In the genomic region with DNA sequence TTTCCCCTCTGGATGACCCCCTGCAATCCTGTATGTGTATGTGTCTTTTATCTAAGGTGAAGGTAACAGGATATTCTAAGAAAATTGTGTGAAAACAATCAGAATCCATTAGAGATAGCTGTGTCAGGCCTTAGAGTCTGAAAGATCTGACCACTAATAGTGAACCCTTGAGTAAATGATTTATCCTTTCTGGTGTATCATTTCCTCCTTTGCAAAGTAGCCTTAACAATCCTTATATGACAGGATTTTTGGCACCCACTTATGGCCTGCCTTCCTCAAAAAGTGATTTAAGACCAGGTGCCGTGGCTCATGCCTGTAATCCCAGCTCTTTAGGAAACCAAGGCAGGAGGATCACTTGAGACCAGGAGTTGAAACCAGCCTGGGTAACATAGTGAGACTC, we compare ENCODE assay signal across 17 cellular contexts.
A peak's percentile ranks its signal among the peaks of the same experiment; 100 is the strongest.
DNase-seq lines count a peak whose midpoint lies in the region; ATAC-seq and TF ChIP-seq lines count a peak whose summit lies in the region.
"Had no signal": no experiment of that assay in that cellular context is flagged by ENCODE, and none has a peak within 500 bp of the region (broad histone marks: within the 10 kb centered on the region; RNA-seq: fewer than 3 reads in every experiment).

No MANE protein-coding gene starts in this region.

- TF ChIP-seq EP300 in neural cell (conservative IDR thresholded peaks at IDR 0.05; ENCODE audit: poor library complexity, severe bottlenecking): no peak

- peak overlapping the region; percentile 29 for H3K27ac ChIP-seq in neural cell (ENCODE audit: low read length)
- H3K27ac ChIP-seq: cardiac muscle cell, psoas muscle, thoracic aorta had no signal

- DNase-seq in NCI-H1105 treated with DMSO at 0.1 percent for 48 hours (lab: John Stamatoyannopoulos, UW): no peak
- no peak for DNase-seq in T-helper 1 cell
- DNase-seq in activated CD4-positive, alpha-beta memory T cell treated with anti-CD3 and anti-CD28 coated beads for 36 hours: no peak
- DNase-seq: activated CD8-positive, alpha-beta T cell treated with anti-CD3 and anti-CD28 coated beads, Interleukin-2, amount 10 ng/mL, durations not matched to agents 7 days and 5 days; glutamatergic neuron; NCI-H146; NK-92 treated with Interleukin-12 subunit alpha and Interleukin-12 subunit beta, amount 100 ng/mL, for 24 hours; psoas muscle; SW 1271 had no signal

- CTCF ChIA-PET in activated CD4-positive, alpha-beta memory T cell treated with anti-CD3 and anti-CD28 coated beads for 36 hours (lab: Charles Lee): interaction anchor here (1.7 kb wide), 1 partner anchor 12 kb away, joined by 5 read pairs; no protein-coding TSS in a partner anchor

- no peaks in the 10 kb centered on the region for H3K27me3 ChIP-seq in neural cell (ENCODE audit: insufficient read depth, low read depth, low read length)
- H3K27me3 ChIP-seq: cardiac muscle cell had no signal

- H2AFZ ChIP-seq in neural cell (ENCODE audit: low read depth, low read length): no peak overlapping the region

- H3K79me2 ChIP-seq in neural cell (replicated peaks; ENCODE audit: insufficient read depth, low read length): peaks cover 16% of the 10 kb centered on the region

- no peak for TF ChIP-seq RAD21 in neural cell (conservative IDR thresholded peaks at IDR 0.05)

- no peaks in the 10 kb centered on the region for H3K4me1 Mint-ChIP-seq in activated CD4-positive, alpha-beta memory T cell treated with anti-CD3 and anti-CD28 coated beads for 36 hours (ENCODE audit: low read depth)

- no peaks in the 10 kb centered on the region for H3K36me3 Mint-ChIP-seq in activated CD4-positive, alpha-beta memory T cell treated with anti-CD3 and anti-CD28 coated beads for 36 hours
- H3K36me3 Mint-ChIP-seq: natural killer cell treated with Interleukin-12 subunit alpha and Interleukin-12 subunit beta and Interleukin-15 and Interleukin-18, amount 100 ng/mL, for 72 hours had no signal

- no peak overlapping the region for H3K4me3 ChIP-seq in neural cell (ENCODE audit: low read length)
- H3K4me3 ChIP-seq: cardiac muscle cell, psoas muscle, thoracic aorta had no signal

- POLR2A ChIA-PET in activated CD4-positive, alpha-beta memory T cell treated with anti-CD3 and anti-CD28 coated beads for 36 hours (lab: Charles Lee): no interaction called here

- H3K9ac ChIP-seq in neural cell (ENCODE audit: low read length): no peak overlapping the region

- no peak for TF ChIP-seq CTCF in neural cell (IDR thresholded peaks at IDR 0.05; ENCODE audit: poor library complexity, severe bottlenecking)

- no peaks in the 10 kb centered on the region for H4K20me1 ChIP-seq in neural cell (ENCODE audit: insufficient read depth)

- ATAC-seq in GM18907 (IDR thresholded peaks at IDR 0.05; ENCODE audit: unreplicated experiment) (peak; percentile 80), HG02588 (IDR thresholded peaks at IDR 0.05; ENCODE audit: unreplicated experiment) (peak; percentile 53), HG03460 (IDR thresholded peaks at IDR 0.05; ENCODE audit: unreplicated experiment) (peak; percentile 87)
- ATAC-seq: activated CD8-positive, alpha-beta T cell treated with anti-CD3 and anti-CD28 coated beads, Interleukin-2, amount 10 ng/mL, durations not matched to agents 7 days and 5 days; esophagus mucosa; natural killer cell treated with Interleukin-12 subunit alpha and Interleukin-12 subunit beta and Interleukin-15 and Interleukin-18, amount 100 ng/mL, for 72 hours; psoas muscle had no signal

- H3K9me3 Mint-ChIP-seq in activated CD4-positive, alpha-beta memory T cell treated with anti-CD3 and anti-CD28 coated beads for 36 hours: no peaks in the 10 kb centered on the region
- H3K9me3 Mint-ChIP-seq: natural killer cell treated with Interleukin-12 subunit alpha and Interleukin-12 subunit beta and Interleukin-15 and Interleukin-18, amount 100 ng/mL, for 72 hours had no signal

- H3K36me3 ChIP-seq in neural cell (ENCODE audit: insufficient read depth, low read length): no peaks in the 10 kb centered on the region
- H3K36me3 ChIP-seq: cardiac muscle cell, thoracic aorta had no signal

- no peaks in the 10 kb centered on the region for H3K9me3 ChIP-seq in neural cell (ENCODE audit: low read length)
- H3K9me3 ChIP-seq: psoas muscle, thoracic aorta had no signal

- intact Hi-C loops in activated CD4-positive, alpha-beta memory T cell treated with anti-CD3 and anti-CD28 coated beads for 36 hours (cut with micrococcal nuclease): no loop called here

- H3K4me3 Mint-ChIP-seq in activated CD4-positive, alpha-beta memory T cell treated with anti-CD3 and anti-CD28 coated beads for 36 hours: no peak overlapping the region
- H3K4me3 Mint-ChIP-seq: activated CD8-positive, alpha-beta T cell treated with anti-CD3 and anti-CD28 coated beads, Interleukin-2, amount 10 ng/mL, durations not matched to agents 7 days and 5 days; natural killer cell treated with Interleukin-12 subunit alpha and Interleukin-12 subunit beta and Interleukin-15 and Interleukin-18, amount 100 ng/mL, for 72 hours had no signal

- no peak overlapping the region for H3K27ac Mint-ChIP-seq in activated CD4-positive, alpha-beta memory T cell treated with anti-CD3 and anti-CD28 coated beads for 36 hours
- H3K27ac Mint-ChIP-seq: activated CD8-positive, alpha-beta T cell treated with anti-CD3 and anti-CD28 coated beads, Interleukin-2, amount 10 ng/mL, durations not matched to agents 7 days and 5 days; natural killer cell treated with Interleukin-12 subunit alpha and Interleukin-12 subunit beta and Interleukin-15 and Interleukin-18, amount 100 ng/mL, for 72 hours had no signal

- no peaks in the 10 kb centered on the region for H3K27me3 Mint-ChIP-seq in activated CD4-positive, alpha-beta memory T cell treated with anti-CD3 and anti-CD28 coated beads for 36 hours
- H3K27me3 Mint-ChIP-seq: natural killer cell treated with Interleukin-12 subunit alpha and Interleukin-12 subunit beta and Interleukin-15 and Interleukin-18, amount 100 ng/mL, for 72 hours had no signal

- H3K4me2 ChIP-seq in neural cell (ENCODE audit: low read length): no peak overlapping the region

- no peaks in the 10 kb centered on the region for H3F3A ChIP-seq in neural cell (ENCODE audit: insufficient read depth, low read length, poor library complexity, severe bottlenecking)

- no peaks in the 10 kb centered on the region for H3K9me2 ChIP-seq in neural cell (ENCODE audit: insufficient read depth, low read length)

TF ChIP-seq in neural cell, 6 proteins besides CTCF, POLR2A, EP300 and RAD21:
- TF ChIP-seq SMC3 (conservative IDR thresholded peaks at IDR 0.05; ENCODE audit: poor library complexity) (no peak), MXI1 (conservative IDR thresholded peaks at IDR 0.05; ENCODE audit: poor library complexity, severe bottlenecking) (no peak), POLR2AphosphoS5 (IDR thresholded peaks at IDR 0.05) (no peak), TAF1 (IDR thresholded peaks at IDR 0.05; ENCODE audit: low read depth) (no peak), EZH2 (IDR thresholded peaks at IDR 0.05; ENCODE audit: borderline replicate concordance, insufficient read depth, low read length, poor library complexity, severe bottlenecking) (no peak)
- TF ChIP-seq, protein P1, sequence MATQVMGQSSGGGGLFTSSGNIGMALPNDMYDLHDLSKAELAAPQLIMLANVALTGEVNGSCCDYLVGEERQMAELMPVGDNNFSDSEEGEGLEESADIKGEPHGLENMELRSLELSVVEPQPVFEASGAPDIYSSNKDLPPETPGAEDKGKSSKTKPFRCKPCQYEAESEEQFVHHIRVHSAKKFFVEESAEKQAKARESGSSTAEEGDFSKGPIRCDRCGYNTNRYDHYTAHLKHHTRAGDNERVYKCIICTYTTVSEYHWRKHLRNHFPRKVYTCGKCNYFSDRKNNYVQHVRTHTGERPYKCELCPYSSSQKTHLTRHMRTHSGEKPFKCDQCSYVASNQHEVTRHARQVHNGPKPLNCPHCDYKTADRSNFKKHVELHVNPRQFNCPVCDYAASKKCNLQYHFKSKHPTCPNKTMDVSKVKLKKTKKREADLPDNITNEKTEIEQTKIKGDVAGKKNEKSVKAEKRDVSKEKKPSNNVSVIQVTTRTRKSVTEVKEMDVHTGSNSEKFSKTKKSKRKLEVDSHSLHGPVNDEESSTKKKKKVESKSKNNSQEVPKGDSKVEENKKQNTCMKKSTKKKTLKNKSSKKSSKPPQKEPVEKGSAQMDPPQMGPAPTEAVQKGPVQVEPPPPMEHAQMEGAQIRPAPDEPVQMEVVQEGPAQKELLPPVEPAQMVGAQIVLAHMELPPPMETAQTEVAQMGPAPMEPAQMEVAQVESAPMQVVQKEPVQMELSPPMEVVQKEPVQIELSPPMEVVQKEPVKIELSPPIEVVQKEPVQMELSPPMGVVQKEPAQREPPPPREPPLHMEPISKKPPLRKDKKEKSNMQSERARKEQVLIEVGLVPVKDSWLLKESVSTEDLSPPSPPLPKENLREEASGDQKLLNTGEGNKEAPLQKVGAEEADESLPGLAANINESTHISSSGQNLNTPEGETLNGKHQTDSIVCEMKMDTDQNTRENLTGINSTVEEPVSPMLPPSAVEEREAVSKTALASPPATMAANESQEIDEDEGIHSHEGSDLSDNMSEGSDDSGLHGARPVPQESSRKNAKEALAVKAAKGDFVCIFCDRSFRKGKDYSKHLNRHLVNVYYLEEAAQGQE (IDR thresholded peaks at IDR 0.05; ENCODE audit: borderline replicate concordance): no peak
